ENCODE assay signal across 19 cellular contexts in the genomic region with DNA sequence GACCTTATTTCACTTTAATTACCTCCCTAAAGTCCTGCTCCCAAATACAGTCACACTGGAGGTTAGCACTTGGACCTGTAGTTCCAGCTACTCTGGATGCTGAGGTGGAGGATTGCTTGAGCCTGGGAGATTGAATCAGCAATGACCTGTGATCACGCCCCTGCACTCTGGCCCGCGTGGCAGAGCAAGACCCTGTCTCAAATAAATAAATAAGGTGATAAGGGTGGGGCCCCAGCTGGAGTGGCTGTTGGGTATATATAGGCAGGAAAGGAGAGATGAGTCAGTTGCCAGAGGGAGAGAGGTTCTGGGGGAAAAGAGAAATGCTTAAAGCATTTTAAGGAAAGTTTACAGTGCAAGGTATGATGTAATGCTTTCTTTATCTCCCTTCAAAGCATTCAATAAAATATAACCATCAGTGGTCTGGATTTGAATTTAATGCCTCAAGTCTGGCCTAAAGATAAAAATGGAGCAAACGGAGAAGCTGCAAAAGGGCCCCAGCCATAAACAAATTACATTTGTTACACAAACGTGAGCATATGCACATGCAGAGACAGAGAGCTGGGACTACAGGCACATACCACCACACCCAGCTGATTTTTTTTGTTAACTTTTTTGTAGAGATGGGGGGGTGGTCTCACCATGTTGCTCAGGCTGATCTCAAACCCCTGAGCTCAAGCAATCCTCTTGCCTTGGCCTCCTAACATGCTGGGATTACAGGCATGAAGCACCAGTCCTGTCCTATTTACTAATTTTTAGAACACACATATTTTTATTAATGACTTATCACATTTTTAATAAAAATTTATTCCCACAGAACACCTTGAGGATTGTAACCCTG. TPM values are rescaled to one million over a fixed set of nuclear protein-coding genes. Genes with fewer than 3 reads are reported as not detected.
DNase-seq lines count a peak whose midpoint lies in the region; ATAC-seq, FAIRE-seq and TF ChIP-seq lines count a peak whose summit lies in the region.
"Had no signal": no experiment of that assay in that cellular context is flagged by ENCODE, and none has a peak within 500 bp of the region (broad histone marks: within the 10 kb centered on the region; RNA-seq: fewer than 3 reads in every experiment).

No MANE protein-coding gene starts in this region.

- peak; percentile 51 for DNase-seq in Caki2 (ENCODE audit: low read depth)
- peak; percentile 71 for DNase-seq in MG63
- DNase-seq in dedifferentiated amniotic fluid mesenchymal stem cell (ENCODE audit: extremely low spot score) = peak; percentile 34
- DNase-seq in pancreas = no peak
- no peak for DNase-seq in NCI-H187 treated with DMSO at 0.1 percent for 48 hours (lab: John Stamatoyannopoulos, UW)
- no peak for DNase-seq in suprapubic skin (ENCODE audit: low spot score in 2 of 2)
- DNase-seq in epidermal melanocyte (ENCODE audit: insufficient read length, low spot score) = no peak
- no peak for DNase-seq in medulla oblongata (ENCODE audit: extremely low spot score)
- DNase-seq: activated CD4-positive, alpha-beta memory T cell treated with anti-CD3 and anti-CD28 coated beads for 36 hours; cortex of kidney; GOT3; hippocampal formation; left lung; naive thymus-derived CD8-positive, alpha-beta T cell; NCI-H1048; NK-92 treated with Interleukin-12 subunit alpha and Interleukin-12 subunit beta, amount 100 ng/mL, for 24 hours; stimulated activated CD4-positive, alpha-beta T cell treated with anti-CD3 and anti-CD28 coated beads, Interleukin-2, amount 100 ng/mL, for 48 hours had no signal

- peak overlapping the region in 2 of 4 donors; percentile 39 to 56 for H3K27ac ChIP-seq in pancreas
- no peak overlapping the region for H3K27ac ChIP-seq in suprapubic skin
- H3K27ac ChIP-seq: left lung, right atrium auricular region had no signal

- no peaks in the 10 kb centered on the region for H3K27me3 ChIP-seq in MG63
- H3K27me3 ChIP-seq in pancreas = no peaks in the 10 kb centered on the region
- no peaks in the 10 kb centered on the region for H3K27me3 ChIP-seq in suprapubic skin
- H3K27me3 ChIP-seq: esophagus muscularis mucosa, left lung, right atrium auricular region had no signal

- WGBS in pancreas, 2 donors = 60 to 68% methylated on average over 5 of the region's 5 CpGs
- 81% methylated on average over 5 of the region's 5 CpGs for WGBS in suprapubic skin

- TF ChIP-seq CTCF in pancreas (IDR thresholded peaks at IDR 0.05) (no peak), suprapubic skin (IDR thresholded peaks at IDR 0.05) (no peak)

- H3K36me3 ChIP-seq in MG63 = no peaks in the 10 kb centered on the region
- H3K36me3 ChIP-seq in pancreas = no peaks in the 10 kb centered on the region
- H3K36me3 ChIP-seq in suprapubic skin = no peaks in the 10 kb centered on the region
- H3K36me3 ChIP-seq: esophagus muscularis mucosa, left lung, right atrium auricular region had no signal

- no peak for TF ChIP-seq EP300 in suprapubic skin (IDR thresholded peaks at IDR 0.05)

- peaks cover 7 to 19% (median 18%) of the 10 kb centered on the region in 3 donors for H3K4me1 ChIP-seq in pancreas
- no peaks in the 10 kb centered on the region for H3K4me1 ChIP-seq in suprapubic skin
- H3K4me1 ChIP-seq: left lung, right atrium auricular region had no signal

- in situ Hi-C loops in Caki2 (cut with HindIII; ENCODE audit: low pct_unique_long_range_greater_than_20kb, low sequenced_read_pairs) = no loop called here

- H3K9me3 ChIP-seq in MG63 = no peaks in the 10 kb centered on the region
- no peaks in the 10 kb centered on the region for H3K9me3 ChIP-seq in pancreas
- H3K9me3 ChIP-seq in suprapubic skin = no peaks in the 10 kb centered on the region
- H3K9me3 ChIP-seq: esophagus muscularis mucosa, left lung, right atrium auricular region had no signal

- no peak overlapping the region for H3K4me3 ChIP-seq in MG63
- H3K4me3 ChIP-seq in pancreas = no peak overlapping the region
- no peak overlapping the region for H3K4me3 ChIP-seq in suprapubic skin
- H3K4me3 ChIP-seq: esophagus muscularis mucosa, left lung, right atrium auricular region had no signal

- intact Hi-C loops in pancreas (cut with DNase I) = no loop called here

- no peak for TF ChIP-seq POLR2A in suprapubic skin (IDR thresholded peaks at IDR 0.05)

- peak in 3 of 4 donors; percentile 12 to 36 (median 28) for ATAC-seq in pancreas
- ATAC-seq: naive thymus-derived CD8-positive, alpha-beta T cell had no signal

- FAIRE-seq in pancreas (lab: Jason Lieb, UNC) = no peak

RNA-seq across cellular contexts. Expression of a gene that starts 6.1 kb away (rescaled TPM):
- 16.9 and 21.8 TPM in 2 replicates for total RNA-seq in Caki2 (2014; rRNA removed; shearing (Covaris generic); ENCODE audit: low replicate concordance)
- total RNA-seq in MG63 (2014; rRNA removed; shearing (Covaris generic); ENCODE audit: low replicate concordance) = 21.6 and 34.5 TPM in 2 replicates
- total RNA-seq in pancreas = 10 to 100 TPM in 1 of 6 donors, 1 to 10 TPM in 5; 4.3 to 11.0 (median 5.3) TPM
- 1 to 10 TPM; 3.6 to 8.1 TPM for polyA plus RNA-seq in pancreas
- 10 to 100 TPM; 15.3 to 18.6 (median 16.7) TPM for total RNA-seq in suprapubic skin

RNA-seq across cellular contexts. Expression of a gene that starts 21.9 kb away (rescaled TPM):
- total RNA-seq in Caki2 (2014; rRNA removed; shearing (Covaris generic); ENCODE audit: low replicate concordance) = 1.9 and 2.8 TPM in 2 replicates
- total RNA-seq in MG63 (2014; rRNA removed; shearing (Covaris generic); ENCODE audit: low replicate concordance) = 0.46 TPM in 1 of 2 replicates, not detected in the other
- total RNA-seq in pancreas = 1 to 10 TPM in 2 of 6 donors, under 1 TPM in 4; 0.37 to 1.6 (median 0.55) TPM
- 1 to 10 TPM; 1.0 to 1.4 TPM for polyA plus RNA-seq in pancreas
- total RNA-seq in suprapubic skin = under 1 TPM in 2 of 4 donors, not detected in 2; 0.15 to 0.36 TPM
- total RNA-seq: naive thymus-derived CD8-positive, alpha-beta T cell had no signal

RNA-seq across cellular contexts. Expression of a gene that starts 59.2 kb away (rescaled TPM):
- 31.7 and 38.3 TPM in 2 replicates for total RNA-seq in Caki2 (2014; rRNA removed; shearing (Covaris generic); ENCODE audit: low replicate concordance)
- total RNA-seq in MG63 (2014; rRNA removed; shearing (Covaris generic); ENCODE audit: low replicate concordance) = 16.6 and 17.0 TPM in 2 replicates
- total RNA-seq in pancreas = 100 to 1,000 TPM; 105 to 170 (median 121) TPM
- 10 to 100 TPM; 30.2 to 49.8 TPM for polyA plus RNA-seq in pancreas
- 100 to 1,000 TPM; 238 to 292 (median 271) TPM for total RNA-seq in suprapubic skin

Comparison
In these comparisons a context has a peak if more than half of its experiments do, and no peak if none do; other contexts are left out.
1. DNase-seq: peak in Caki2 (single experiment), MG63 (single experiment) and dedifferentiated amniotic fluid mesenchymal stem cell (single experiment); none in pancreas (0 of 6), NCI-H187 treated with DMSO at 0.1 percent for 48 hours (single experiment), suprapubic skin (0 of 2), epidermal melanocyte (single experiment) and medulla oblongata (single experiment).